Comparison of ENCODE assay signal across 8 cellular contexts in the genomic region with DNA sequence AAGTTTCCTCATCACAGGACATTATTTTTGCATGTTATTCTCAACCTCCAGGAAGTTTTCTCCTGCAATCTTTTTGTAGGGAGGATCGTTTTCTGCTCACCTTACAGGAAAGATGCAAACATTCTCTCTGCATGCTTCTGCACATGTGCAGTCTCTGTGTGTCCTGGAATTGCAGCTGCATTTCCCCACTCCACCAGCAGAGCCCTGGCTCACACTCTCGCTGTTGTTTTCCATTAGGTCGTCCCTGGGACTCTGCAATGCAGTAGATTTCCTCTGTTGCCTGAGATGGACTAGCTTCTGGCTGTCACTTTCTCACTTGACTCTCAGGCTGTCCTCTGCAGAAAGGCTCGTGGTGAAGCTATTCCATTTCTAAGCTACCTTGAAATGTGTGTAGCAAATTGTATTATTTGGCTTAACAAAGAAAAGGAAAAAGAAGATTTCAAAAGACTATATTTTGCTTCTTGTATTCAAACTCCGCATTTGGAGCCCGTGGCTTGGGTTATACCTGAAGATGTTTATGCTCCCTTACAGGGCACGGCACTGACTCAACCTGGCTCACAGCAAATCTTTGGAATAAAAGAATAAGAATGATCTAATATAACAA.
A peak's percentile ranks its signal among the peaks of the same experiment; 100 is the strongest.
DNase-seq lines count a peak whose midpoint lies in the region; ATAC-seq and TF ChIP-seq lines count a peak whose summit lies in the region.

No MANE protein-coding gene starts in this region.

- no peak for DNase-seq in GM10248 (ENCODE audit: extremely low spot score)
- peak; percentile 35 for DNase-seq in HuH-7.5 (ENCODE audit: low spot score)
- DNase-seq in body of pancreas: peak in 3 of 4 donors; percentile 13 to 47 (median 19)
- no peak for DNase-seq in left lung
- no peak for DNase-seq in NCI-H2029 (lab: John Stamatoyannopoulos, UW)
- DNase-seq in activated CD8-positive, alpha-beta memory T cell treated with anti-CD3 and anti-CD28 coated beads for 24 hours: no peak
- no peak for DNase-seq in epidermal melanocyte (ENCODE audit: insufficient read length, low spot score)

- no peaks in the 10 kb centered on the region for H3K27me3 ChIP-seq in body of pancreas
- H3K27me3 ChIP-seq in left lung: no peaks in the 10 kb centered on the region

- POLR2A ChIA-PET in GM10248 (lab: Yijun Ruan, JAX): no interaction called here

- intact Hi-C loops in body of pancreas (cut with DNase I): no loop called here
- intact Hi-C loops in left lung (cut with DNase I): no loop called here

- H3K27ac ChIP-seq in body of pancreas (no peak overlapping the region), left lung (no peak overlapping the region)

- CTCF ChIA-PET in GM10248 (lab: Yijun Ruan, JAX): interaction anchor here (0.9 to 1.9 kb wide), 4 partner anchors 10 to 139 kb away, joined by 3 to 7 read pairs (median 4); no protein-coding TSS in a partner anchor

- TF ChIP-seq POLR2A in body of pancreas (IDR thresholded peaks at IDR 0.05): no peak

- WGBS in body of pancreas, 2 donors: 33 to 40% methylated on average over 7 of the region's 7 CpGs

- H3K9me3 ChIP-seq in body of pancreas: no peaks in the 10 kb centered on the region
- no peaks in the 10 kb centered on the region for H3K9me3 ChIP-seq in left lung

- TF ChIP-seq CTCF in GM10248 (IDR thresholded peaks at IDR 0.05; ENCODE audit: control extremely low read depth, extremely low read depth, low read depth, missing control alignments): peak; percentile 16
- peak in 6 of 7 experiments; percentile 29 to 51 (median 41) for TF ChIP-seq CTCF in body of pancreas (IDR thresholded peaks at IDR 0.05)
- peak; percentile 40 to 60 for TF ChIP-seq CTCF in left lung (IDR thresholded peaks at IDR 0.05)

- ATAC-seq in GM21529 (IDR thresholded peaks at IDR 0.05; ENCODE audit: unreplicated experiment) (peak; percentile 87), body of pancreas (peak; percentile 70), left lung (peak; percentile 73)

- H3K4me3 ChIP-seq in body of pancreas (no peak overlapping the region), left lung (no peak overlapping the region)

- H3K36me3 ChIP-seq in body of pancreas (replicated peaks in 1 of 2; ENCODE audit: insufficient read depth in 1 of 2, low read depth in 2 of 2): no peaks in the 10 kb centered on the region
- H3K36me3 ChIP-seq in left lung: no peaks in the 10 kb centered on the region

- peaks cover 11% of the 10 kb centered on the region for H3K4me1 ChIP-seq in body of pancreas
- no peaks in the 10 kb centered on the region for H3K4me1 ChIP-seq in left lung

Comparison
In these comparisons a context has a peak if more than half of its experiments do, and no peak if none do; other contexts are left out.
1. DNase-seq: peak in HuH-7.5 (single experiment) and body of pancreas (3 of 4); none in GM10248 (single experiment), left lung (0 of 2), NCI-H2029 (single experiment), activated CD8-positive, alpha-beta memory T cell treated with anti-CD3 and anti-CD28 coated beads for 24 hours (single experiment) and epidermal melanocyte (single experiment).
2. Peak in every context shown above with its lines, with median percentiles within 50 percentile points of each other: CTCF ChIP-seq and ATAC-seq.